Comparison of ENCODE assay signal across 24 cellular contexts in genomic region chr9:114110180-114110579, GRCh38. TPM values are rescaled to one million over a fixed set of nuclear protein-coding genes. Genes with fewer than 3 reads are reported as not detected.
A peak's percentile ranks its signal among the peaks of the same experiment; 100 is the strongest.
DNase-seq lines count a peak whose midpoint lies in the region; ATAC-seq, FAIRE-seq and TF ChIP-seq lines count a peak whose summit lies in the region.
"Had no signal": no experiment of that assay in that cellular context is flagged by ENCODE, and none has a peak within 500 bp of the region (broad histone marks: within the 10 kb centered on the region; RNA-seq: fewer than 3 reads in every experiment).

No MANE protein-coding gene starts in this region.

- ATAC-seq in SK-N-SH treated with all-trans-retinoic acid at 6 μM for 48 hours: no peak
- peak; percentile 64 for ATAC-seq in RWPE2 (ENCODE audit: low read depth)
- ATAC-seq in gastroesophageal sphincter: no peak
- ATAC-seq: heart left ventricle, left colon had no signal

- H3K27ac ChIP-seq in SK-N-SH (ENCODE audit: low read depth in 2 of 2, low read length in 1 of 2): no peak overlapping the region
- H3K27ac ChIP-seq in RWPE2 (ENCODE audit: poor library complexity, severe bottlenecking): peak overlapping the region; percentile 48
- no peak overlapping the region for H3K27ac ChIP-seq in gastroesophageal sphincter
- H3K27ac ChIP-seq: heart left ventricle, parathyroid adenoma, Peyer's patch had no signal

- H3K9me2 ChIP-seq in SK-N-SH: no peaks in the 10 kb centered on the region

- H3K9me3 ChIP-seq in SK-N-SH: no peaks in the 10 kb centered on the region
- H3K9me3 ChIP-seq in RWPE2 (ENCODE audit: severe bottlenecking): no peaks in the 10 kb centered on the region
- H3K9me3 ChIP-seq in gastroesophageal sphincter: no peaks in the 10 kb centered on the region
- H3K9me3 ChIP-seq: heart left ventricle, Peyer's patch had no signal

- CTCF ChIA-PET in SK-N-SH (lab: Yijun Ruan, JAX): interaction anchor here (1.3 to 6.4 kb wide), 4 partner anchors 20 to 182 kb away, joined by 3 to 269 read pairs (median 68); no protein-coding TSS in a partner anchor

- H2AFZ ChIP-seq in SK-N-SH (ENCODE audit: low read depth): no peak overlapping the region
- H2AFZ ChIP-seq: parathyroid adenoma had no signal

- no peak for TF ChIP-seq CTCF in SK-N-SH (IDR thresholded peaks at IDR 0.05)
- no peak for TF ChIP-seq CTCF in RWPE2 (IDR thresholded peaks at IDR 0.05; ENCODE audit: poor library complexity, severe bottlenecking)
- no peak for TF ChIP-seq CTCF in fibroblast of villous mesenchyme (IDR thresholded peaks at IDR 0.05; ENCODE audit: insufficient read depth, low read depth, low read length)
- TF ChIP-seq CTCF in gastroesophageal sphincter (IDR thresholded peaks at IDR 0.05): no peak
- no peak for TF ChIP-seq CTCF in endothelial cell (IDR thresholded peaks at IDR 0.05; ENCODE audit: unreplicated experiment)

- 3% methylated on average over 2 of the region's 2 CpGs for WGBS in SK-N-SH (ENCODE audit: low lambda C conversion rate)
- 63 to 77% methylated on average over 2 of the region's 2 CpGs for WGBS in gastroesophageal sphincter (ENCODE audit: low coverage in 1 of 2), 2 donors

- no peaks in the 10 kb centered on the region for H3K79me2 ChIP-seq in SK-N-SH (ENCODE audit: insufficient read depth)
- H3K79me2 ChIP-seq: parathyroid adenoma had no signal

- no peaks in the 10 kb centered on the region for H3K36me3 Mint-ChIP-seq in endothelial cell (ENCODE audit: low read depth, unreplicated experiment)

- H3K9me3 Mint-ChIP-seq in endothelial cell (ENCODE audit: unreplicated experiment): no peaks in the 10 kb centered on the region
- H3K9me3 Mint-ChIP-seq: activated naive CD4-positive, alpha-beta T cell treated with anti-CD3 and anti-CD28 coated beads for 36 hours; T-helper 1 cell treated with Interleukin-12 subunit alpha and Interleukin-12 subunit beta and Interleukin-4 antibody, amounts not matched to agents 30 μg/mL and 1 μg/mL, for 36 hours had no signal

- H3K9ac ChIP-seq in SK-N-SH: no peak overlapping the region
- H3K9ac ChIP-seq: parathyroid adenoma had no signal

- H3K4me1 Mint-ChIP-seq in endothelial cell (ENCODE audit: unreplicated experiment): no peaks in the 10 kb centered on the region

- H3K27ac Mint-ChIP-seq in endothelial cell (ENCODE audit: unreplicated experiment): no peak overlapping the region
- H3K27ac Mint-ChIP-seq: activated naive CD4-positive, alpha-beta T cell treated with anti-CD3 and anti-CD28 coated beads for 36 hours; T-helper 1 cell treated with Interleukin-12 subunit alpha and Interleukin-12 subunit beta and Interleukin-4 antibody, amounts not matched to agents 30 μg/mL and 1 μg/mL, for 36 hours had no signal

- H3K27me3 Mint-ChIP-seq in endothelial cell (ENCODE audit: unreplicated experiment): peaks cover 10% of the 10 kb centered on the region

- H3K4me1 ChIP-seq in SK-N-SH (ENCODE audit: control insufficient read depth in 1 of 2, insufficient read depth in 2 of 2, low read depth in 1 of 2, low read length in 1 of 2): no peaks in the 10 kb centered on the region; a peak in 1 of 4 replicates
- peaks cover 10% of the 10 kb centered on the region for H3K4me1 ChIP-seq in RWPE2 (ENCODE audit: insufficient read depth, poor library complexity, severe bottlenecking)
- peaks cover 0 to 19% (median 5%) of the 10 kb centered on the region in 3 donors for H3K4me1 ChIP-seq in gastroesophageal sphincter
- H3K4me1 ChIP-seq: parathyroid adenoma had no signal

- TF ChIP-seq EP300 in SK-N-SH (IDR thresholded peaks at IDR 0.05; ENCODE audit: borderline replicate concordance in 1 of 2, low read depth in 1 of 2, low read length in 1 of 2) (no peak), gastroesophageal sphincter (IDR thresholded peaks at IDR 0.05) (no peak)

- H3K4me3 ChIP-seq in SK-N-SH (ENCODE audit: low read depth in 2 of 2, low read length in 1 of 2) (no peak overlapping the region), RWPE2 (ENCODE audit: severe bottlenecking) (no peak overlapping the region), fibroblast of villous mesenchyme (ENCODE audit: low read depth, low read length) (no peak overlapping the region), gastroesophageal sphincter (no peak overlapping the region)
- H3K4me3 ChIP-seq: heart left ventricle, Peyer's patch had no signal

- TF ChIP-seq RAD21 in SK-N-SH (IDR thresholded peaks at IDR 0.05; ENCODE audit: low read length): no peak

- FAIRE-seq in urothelium cell line (lab: Jason Lieb, UNC): no peak

- peaks cover 11% of the 10 kb centered on the region for H3F3A ChIP-seq in SK-N-SH (replicated peaks; ENCODE audit: insufficient read depth)

- H3K27me3 ChIP-seq in SK-N-SH (ENCODE audit: insufficient read depth) (no peaks in the 10 kb centered on the region; the same call in 1 of the 2 replicates), RWPE2 (ENCODE audit: insufficient read depth, poor library complexity, severe bottlenecking) (no peaks in the 10 kb centered on the region), gastroesophageal sphincter (peaks cover 21% of the 10 kb centered on the region)
- H3K27me3 ChIP-seq: heart left ventricle, Peyer's patch had no signal

- TF ChIP-seq POLR2A in gastroesophageal sphincter (IDR thresholded peaks at IDR 0.05): no peak

- no peak overlapping the region for H3K4me2 ChIP-seq in SK-N-SH

- no peaks in the 10 kb centered on the region for H4K20me1 ChIP-seq in SK-N-SH (ENCODE audit: insufficient read depth)

- DNase-seq in SK-N-SH: no peak
- DNase-seq in RWPE2 (ENCODE audit: low spot score): no peak
- peak; percentile 57 for DNase-seq in fibroblast of villous mesenchyme (ENCODE audit: low read depth)
- peak; percentile 24 for DNase-seq in urothelium cell line (ENCODE audit: low spot score)
- DNase-seq in NCI-H1436 (lab: John Stamatoyannopoulos, UW): no peak
- no peak for DNase-seq in endothelial cell (ENCODE audit: low spot score)
- DNase-seq: 8988T; activated CD4-positive, CD25-positive, alpha-beta regulatory T cell treated with anti-CD3 and anti-CD28 coated beads, Interleukin-2, amount 50 U/mL, for 72 hours; activated CD8-positive, alpha-beta memory T cell treated with anti-CD3 and anti-CD28 coated beads, Interleukin-2, amount 50 U/mL, for 48 hours; activated naive CD4-positive, alpha-beta T cell treated with anti-CD3 and anti-CD28 coated beads for 36 hours; caudate nucleus; COR-L47; GF-D8; heart left ventricle; left colon; MM.1S; NCI-H2081; NCI-H526 treated with DMSO at 0.1 percent for 48 hours; Peyer's patch had no signal

- H3K36me3 ChIP-seq in SK-N-SH (replicated peaks in 1 of 2; ENCODE audit: control insufficient read depth in 1 of 2, insufficient read depth in 2 of 2, low read length in 1 of 2) (no peaks in the 10 kb centered on the region), RWPE2 (ENCODE audit: low read depth) (no peaks in the 10 kb centered on the region), gastroesophageal sphincter (no peaks in the 10 kb centered on the region)
- H3K36me3 ChIP-seq: heart left ventricle, Peyer's patch had no signal

- H3K4me3 Mint-ChIP-seq in endothelial cell (ENCODE audit: unreplicated experiment): no peak overlapping the region
- H3K4me3 Mint-ChIP-seq: activated naive CD4-positive, alpha-beta T cell treated with anti-CD3 and anti-CD28 coated beads for 36 hours; T-helper 1 cell treated with Interleukin-12 subunit alpha and Interleukin-12 subunit beta and Interleukin-4 antibody, amounts not matched to agents 30 μg/mL and 1 μg/mL, for 36 hours had no signal

- POLR2A ChIA-PET in SK-N-SH (lab: Yijun Ruan, JAX): no interaction called here

TF ChIP-seq in SK-N-SH, 30 proteins besides CTCF, POLR2A, EP300 and RAD21 (continues in another document):
- TF ChIP-seq CHD2 (IDR thresholded peaks at IDR 0.05; ENCODE audit: low read length, partially characterized antibody): no peak
- TF ChIP-seq MEF2A (IDR thresholded peaks at IDR 0.05; ENCODE audit: borderline replicate concordance, low read depth): no peak
- no peak for TF ChIP-seq EZH2phosphoT487 (IDR thresholded peaks at IDR 0.05; ENCODE audit: borderline replicate concordance, low read depth)
- TF ChIP-seq GABPA (IDR thresholded peaks at IDR 0.05; ENCODE audit: low read depth): no peak
- no peak for TF ChIP-seq JUND (IDR thresholded peaks at IDR 0.05)
- no peak for TF ChIP-seq MXI1 (IDR thresholded peaks at IDR 0.05; ENCODE audit: low read depth, low read length)
- TF ChIP-seq FOSL2 (IDR thresholded peaks at IDR 0.05; ENCODE audit: borderline replicate concordance, low read depth): peak; percentile 32; the same call in 1 of the 2 replicates
- TF ChIP-seq TEAD4 (IDR thresholded peaks at IDR 0.05; ENCODE audit: borderline replicate concordance, insufficient read depth): peak; percentile 31; the same call in 1 of the 2 replicates

TF ChIP-seq in SK-N-SH treated with all-trans-retinoic acid at 6 μM for 48 hours, 23 proteins besides CTCF, POLR2A, EP300 and RAD21:
- TF ChIP-seq ISL1 (CRISPR knock-in tag; IDR thresholded peaks at IDR 0.05): no peak
- no peak for TF ChIP-seq ZC3H10 (CRISPR knock-in tag; IDR thresholded peaks at IDR 0.05)
- TF ChIP-seq ZFP30 (CRISPR knock-in tag; IDR thresholded peaks at IDR 0.05): no peak
- TF ChIP-seq PPARA (CRISPR knock-in tag; IDR thresholded peaks at IDR 0.05; ENCODE audit: borderline replicate concordance): no peak
- TF ChIP-seq SNAI2 (CRISPR knock-in tag; IDR thresholded peaks at IDR 0.05): no peak
- TF ChIP-seq GLIS3 (CRISPR knock-in tag; IDR thresholded peaks at IDR 0.05): no peak

RNA-seq across cellular contexts. Expression of gene KIF12, which starts 11.1 kb away (rescaled TPM):
- 0.15 and 0.35 TPM in 2 replicates for polyA plus RNA-seq in SK-N-SH (2012; rRNA removed)
- 0.03 and 0.04 TPM in 2 replicates for polyA plus RNA-seq in SK-N-SH (2012; cell fraction: cytosol; rRNA removed)
- polyA plus RNA-seq in SK-N-SH (2012; cell fraction: nucleus; rRNA removed): 1.2 and 1.7 TPM in 2 replicates
- total RNA-seq in fibroblast of villous mesenchyme: not detected in 2 replicates
- not detected for total RNA-seq in gastroesophageal sphincter
- 0.26 TPM for total RNA-seq in endothelial cell (ENCODE audit: unreplicated experiment)
- total RNA-seq: activated naive CD4-positive, alpha-beta T cell treated with anti-CD3 and anti-CD28 coated beads for 36 hours; subcutaneous adipose tissue had no signal

RNA-seq across cellular contexts. Expression of gene AMBP, which starts 32.1 kb away (rescaled TPM):
- 0.16 and 0.18 TPM in 2 replicates for polyA plus RNA-seq in SK-N-SH (2012; rRNA removed)
- polyA plus RNA-seq in SK-N-SH (2012; cell fraction: cytosol; rRNA removed): 0.13 and 0.17 TPM in 2 replicates
- polyA plus RNA-seq in SK-N-SH (2012; cell fraction: nucleus; rRNA removed): 0.07 TPM in 1 of 2 replicates, not detected in the other
- total RNA-seq in fibroblast of villous mesenchyme: not detected in 2 replicates
- not detected for total RNA-seq in gastroesophageal sphincter
- not detected for total RNA-seq in endothelial cell (ENCODE audit: unreplicated experiment)
- total RNA-seq: activated naive CD4-positive, alpha-beta T cell treated with anti-CD3 and anti-CD28 coated beads for 36 hours; subcutaneous adipose tissue had no signal

RNA-seq across cellular contexts. Expression of gene COL27A1, which starts 45.2 kb away (rescaled TPM):
- 6.8 and 8.7 TPM in 2 replicates for polyA plus RNA-seq in SK-N-SH (2012; rRNA removed)
- polyA plus RNA-seq in SK-N-SH (2012; cell fraction: cytosol; rRNA removed): 2.6 and 3.0 TPM in 2 replicates
- polyA plus RNA-seq in SK-N-SH (2012; cell fraction: nucleus; rRNA removed): 55.3 and 131 TPM in 2 replicates
- total RNA-seq in fibroblast of villous mesenchyme: 22.9 and 23.3 TPM in 2 replicates
- total RNA-seq in gastroesophageal sphincter: 1 to 10 TPM; 1.0 to 5.7 (median 3.3) TPM
- 61.4 TPM for total RNA-seq in endothelial cell (ENCODE audit: unreplicated experiment)

Comparison
In these comparisons a context has a peak if more than half of its experiments do, and no peak if none do; other contexts are left out.
1. DNase-seq: peak in fibroblast of villous mesenchyme (single experiment) and urothelium cell line (single experiment); none in SK-N-SH (single experiment), RWPE2 (single experiment), NCI-H1436 (single experiment) and endothelial cell (single experiment).